Comparison of ENCODE assay signal across 16 cellular contexts in the genomic region with DNA sequence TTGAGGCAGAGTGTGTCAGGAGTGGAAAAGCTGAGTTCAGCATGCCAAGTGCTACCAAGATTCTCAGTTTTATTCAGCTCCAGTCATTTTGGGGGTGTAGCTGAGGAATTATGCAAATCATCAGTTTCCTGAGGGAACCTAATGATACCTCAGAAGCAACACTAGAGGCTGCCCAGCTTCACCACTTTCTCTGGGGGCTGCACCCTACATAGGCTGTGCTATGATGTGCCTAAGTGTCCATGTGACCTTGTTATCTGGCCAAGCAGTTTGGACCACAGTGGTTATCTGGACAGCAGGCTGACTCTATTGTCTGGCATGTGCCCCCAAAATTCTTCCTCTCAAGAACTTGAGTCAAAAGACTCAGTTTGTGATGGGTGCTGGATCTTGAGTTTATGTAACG.
DNase-seq lines count a peak whose midpoint lies in the region; ATAC-seq lines count a peak whose summit lies in the region.
"Had no signal": no experiment of that assay in that cellular context is flagged by ENCODE, and none has a peak within 500 bp of the region (broad histone marks: within the 10 kb centered on the region; RNA-seq: fewer than 3 reads in every experiment).

No MANE protein-coding gene starts in this region.

- H3K4me3 Mint-ChIP-seq in activated CD4-positive, alpha-beta T cell treated with anti-CD3 and anti-CD28 coated beads for 36 hours = no peak overlapping the region
- H3K4me3 Mint-ChIP-seq: activated CD8-positive, alpha-beta memory T cell treated with anti-CD3 and anti-CD28 coated beads, Interleukin-2, amount 10 ng/mL, durations not matched to agents 7 days and 5 days; immature natural killer cell; stimulated activated naive B cell treated with anti-CD40 and anti-IgM and Interleukin-4, amounts not matched to agents 10 μg/mL and 1 μg/mL and 100 μg/mL, for 72 hours had no signal

- H3K27ac Mint-ChIP-seq in activated CD4-positive, alpha-beta T cell treated with anti-CD3 and anti-CD28 coated beads for 36 hours = no peak overlapping the region
- H3K27ac Mint-ChIP-seq: activated CD8-positive, alpha-beta memory T cell treated with anti-CD3 and anti-CD28 coated beads, Interleukin-2, amount 10 ng/mL, durations not matched to agents 7 days and 5 days; immature natural killer cell; stimulated activated naive B cell treated with anti-CD40 and anti-IgM and Interleukin-4, amounts not matched to agents 10 μg/mL and 1 μg/mL and 100 μg/mL, for 72 hours had no signal

- ATAC-seq in GM18519 (IDR thresholded peaks at IDR 0.05; ENCODE audit: low FRiP score, unreplicated experiment) (peak; percentile 45), GM21360 (IDR thresholded peaks at IDR 0.05; ENCODE audit: unreplicated experiment) (peak; percentile 87), HG02870 (IDR thresholded peaks at IDR 0.05; ENCODE audit: unreplicated experiment) (peak; percentile 88), HG03520 (IDR thresholded peaks at IDR 0.05; ENCODE audit: unreplicated experiment) (peak; percentile 75), GM19455 (IDR thresholded peaks at IDR 0.05; ENCODE audit: unreplicated experiment) (no peak)
- ATAC-seq in activated CD4-positive, alpha-beta T cell treated with anti-CD3 and anti-CD28 coated beads for 36 hours = no peak
- ATAC-seq: activated CD8-positive, alpha-beta memory T cell treated with anti-CD3 and anti-CD28 coated beads, Interleukin-2, amount 10 ng/mL, durations not matched to agents 7 days and 5 days; K562; stimulated activated naive B cell treated with anti-CD40 and anti-IgM and Interleukin-4, amounts not matched to agents 10 μg/mL and 1 μg/mL and 100 μg/mL, for 72 hours had no signal

- no peaks in the 10 kb centered on the region for H3K27me3 Mint-ChIP-seq in activated CD4-positive, alpha-beta T cell treated with anti-CD3 and anti-CD28 coated beads for 36 hours
- H3K27me3 Mint-ChIP-seq: activated CD8-positive, alpha-beta memory T cell treated with anti-CD3 and anti-CD28 coated beads, Interleukin-2, amount 10 ng/mL, durations not matched to agents 7 days and 5 days; stimulated activated naive B cell treated with anti-CD40 and anti-IgM and Interleukin-4, amounts not matched to agents 10 μg/mL and 1 μg/mL and 100 μg/mL, for 72 hours had no signal

- no peak for DNase-seq in G401 (ENCODE audit: low spot score)
- no peak for DNase-seq in nucleus accumbens (lab: John Stamatoyannopoulos, UW)
- no peak for DNase-seq in activated CD4-positive, alpha-beta T cell treated with anti-CD3 and anti-CD28 coated beads for 36 hours
- DNase-seq: activated CD8-positive, alpha-beta memory T cell treated with anti-CD3 and anti-CD28 coated beads, Interleukin-2, amount 10 ng/mL, durations not matched to agents 7 days and 5 days; BE2C; HCEC 1CT; immature natural killer cell; NCI-H187 treated with DMSO at 0.1 percent for 48 hours; stimulated activated CD4-positive, alpha-beta T cell treated with anti-CD3 and anti-CD28 coated beads, Interleukin-1b, Interleukin-23, amount 100 ng/mL, for 48 hours; stimulated activated naive B cell treated with anti-CD40 and anti-IgM and Interleukin-4, amounts not matched to agents 10 μg/mL and 1 μg/mL and 100 μg/mL, for 72 hours had no signal

- intact Hi-C loops in activated CD4-positive, alpha-beta T cell treated with anti-CD3 and anti-CD28 coated beads for 36 hours (cut with DNase I, micrococcal nuclease) = no loop called here

- no peaks in the 10 kb centered on the region for H3K9me3 Mint-ChIP-seq in activated CD4-positive, alpha-beta T cell treated with anti-CD3 and anti-CD28 coated beads for 36 hours (ENCODE audit: low read depth)
- H3K9me3 Mint-ChIP-seq: stimulated activated naive B cell treated with anti-CD40 and anti-IgM and Interleukin-4, amounts not matched to agents 10 μg/mL and 1 μg/mL and 100 μg/mL, for 72 hours had no signal

- in situ Hi-C loops in G401 (cut with HindIII; ENCODE audit: low sequenced_read_pairs) = no loop called here

- H3K36me3 Mint-ChIP-seq in activated CD4-positive, alpha-beta T cell treated with anti-CD3 and anti-CD28 coated beads for 36 hours (ENCODE audit: low read depth) = no peaks in the 10 kb centered on the region
- H3K36me3 Mint-ChIP-seq: activated CD8-positive, alpha-beta memory T cell treated with anti-CD3 and anti-CD28 coated beads, Interleukin-2, amount 10 ng/mL, durations not matched to agents 7 days and 5 days; immature natural killer cell; stimulated activated naive B cell treated with anti-CD40 and anti-IgM and Interleukin-4, amounts not matched to agents 10 μg/mL and 1 μg/mL and 100 μg/mL, for 72 hours had no signal

- POLR2A ChIA-PET in activated CD4-positive, alpha-beta T cell treated with anti-CD3 and anti-CD28 coated beads for 36 hours (lab: Charles Lee) = no interaction called here

- CTCF ChIA-PET in activated CD4-positive, alpha-beta T cell treated with anti-CD3 and anti-CD28 coated beads for 36 hours (lab: Charles Lee) = no interaction called here

- no peaks in the 10 kb centered on the region for H3K4me1 Mint-ChIP-seq in activated CD4-positive, alpha-beta T cell treated with anti-CD3 and anti-CD28 coated beads for 36 hours
- H3K4me1 Mint-ChIP-seq: activated CD8-positive, alpha-beta memory T cell treated with anti-CD3 and anti-CD28 coated beads, Interleukin-2, amount 10 ng/mL, durations not matched to agents 7 days and 5 days; immature natural killer cell; stimulated activated naive B cell treated with anti-CD40 and anti-IgM and Interleukin-4, amounts not matched to agents 10 μg/mL and 1 μg/mL and 100 μg/mL, for 72 hours had no signal

Comparison
In these comparisons a context has a peak if more than half of its experiments do, and no peak if none do; other contexts are left out.
1. ATAC-seq: peak in GM18519 (single experiment), GM21360 (single experiment), HG02870 (single experiment) and HG03520 (single experiment); none in activated CD4-positive, alpha-beta T cell treated with anti-CD3 and anti-CD28 coated beads for 36 hours (single experiment) and GM19455 (single experiment).